Comparison of ENCODE assay signal across 8 cellular contexts in genomic region chr21:36385909-36386642, GRCh38. TPM values are rescaled to one million over a fixed set of nuclear protein-coding genes. Genes with fewer than 3 reads are reported as not detected.
DNase-seq lines count a peak whose midpoint lies in the region; ATAC-seq, FAIRE-seq and TF ChIP-seq lines count a peak whose summit lies in the region.

No MANE protein-coding gene starts in this region.

- TF ChIP-seq CTCF in AG09309 (IDR thresholded peaks at IDR 0.05; ENCODE audit: control insufficient read depth, insufficient read depth, low read depth, low read length, missing control alignments) (no peak), H9 (conservative IDR thresholded peaks at IDR 0.05) (no peak), HepG2 (CRISPR knock-in tag; IDR thresholded peaks at IDR 0.05) (no peak), upper lobe of right lung (IDR thresholded peaks at IDR 0.05) (no peak)

- no peak overlapping the region for H3K56ac ChIP-seq in H9 (ENCODE audit: insufficient read length, low read depth, low read length)

- H2BK120ac ChIP-seq in H9 (ENCODE audit: low read depth, low read length, poor library complexity, severe bottlenecking): no peak overlapping the region

- no peak overlapping the region for H3K14ac ChIP-seq in H9 (ENCODE audit: insufficient read depth, low read length)

- intact Hi-C loops in HepG2 (cut with micrococcal nuclease; ENCODE audit: unreplicated experiment) (loop anchor here (1.0 to 5.0 kb wide), 2 partner anchors 66 to 229 kb away; partner anchors contain the start of genes DOP1B and MORC3), upper lobe of right lung (cut with DNase I) (no loop called here)

- in situ Hi-C loops in HepG2 (cut with HindIII; ENCODE audit: extremely low pct_ligation_motif_present, low pct_unique_long_range_greater_than_20kb): no loop called here

- no peak for FAIRE-seq in HepG2 (lab: Jason Lieb, UNC)

- POLR2A ChIA-PET in HepG2 (lab: Yijun Ruan, JAX): no interaction called here

- H3K27ac ChIP-seq in H9 (ENCODE audit: insufficient read length, low read depth, low read length) (no peak overlapping the region), HepG2 (ENCODE audit: extremely low read length, insufficient read depth, low read length) (peak overlapping the region; percentile 42), upper lobe of right lung (no peak overlapping the region)

- H3K23me2 ChIP-seq in H9 (ENCODE audit: insufficient read length, low read depth, low read length, poor library complexity, severe bottlenecking): peaks cover 4% of the 10 kb centered on the region

- TF ChIP-seq POLR2A in HepG2 (IDR thresholded peaks at IDR 0.05; ENCODE audit: insufficient read depth in 1 of 2, low read depth in 2 of 2, low read length in 2 of 2): no peak

- H2BK12ac ChIP-seq in H9 (ENCODE audit: insufficient read length, low read depth, low read length): no peak overlapping the region

- no peaks in the 10 kb centered on the region for H3K27me3 Mint-ChIP-seq in H9 (ENCODE audit: low read depth)

- BruUV-seq in HepG2 (replicated peaks; lab: Mats Ljungman, UMichigan): TSS peak; percentile 51

- no peaks in the 10 kb centered on the region for H3K79me1 ChIP-seq in H9 (ENCODE audit: insufficient read depth, low read depth, low read length, poor library complexity, severe bottlenecking)

- ATAC-seq in HepG2 (0 out of 3 replicates have a peak, but pooled peaks have one; percentile 2), upper lobe of right lung (no peak)

- peak overlapping the region; percentile 76 to 87 for H3K4me3 Mint-ChIP-seq in H9

- H4K8ac ChIP-seq in H9 (replicated peaks; ENCODE audit: insufficient read length, low read depth, low read length): no peak overlapping the region

- no peak overlapping the region for H2BK20ac ChIP-seq in H9 (ENCODE audit: low read depth, low read length, poor library complexity, severe bottlenecking)

- H3K27me3 ChIP-seq in H9 (ENCODE audit: insufficient read depth, low read length) (no peaks in the 10 kb centered on the region), adipocyte (replicated peaks; ENCODE audit: control insufficient read depth, insufficient read depth, low read length) (no peaks in the 10 kb centered on the region), HepG2 (ENCODE audit: control insufficient read depth in 1 of 2, insufficient read depth in 2 of 2, low read length in 2 of 2) (no peaks in the 10 kb centered on the region), upper lobe of right lung (no peaks in the 10 kb centered on the region)

- TF ChIP-seq EP300 in HepG2 (IDR thresholded peaks at IDR 0.05; ENCODE audit: low read depth in 2 of 2, low read length in 2 of 2) (no peak), HepG2 (CRISPR knock-in tag; IDR thresholded peaks at IDR 0.05; ENCODE audit: borderline replicate concordance) (no peak)

- H3K23ac ChIP-seq in H9 (ENCODE audit: insufficient read length, low read depth, low read length): no peak overlapping the region

- H4K20me1 ChIP-seq in H9 (ENCODE audit: control insufficient read depth, insufficient read depth, insufficient read length) (no peaks in the 10 kb centered on the region), HepG2 (ENCODE audit: insufficient read depth, low read length) (no peaks in the 10 kb centered on the region)

- TF ChIP-seq RAD21 in HepG2 (CRISPR knock-in tag; IDR thresholded peaks at IDR 0.05): no peak

- peak overlapping the region; percentile 37 for H3K9ac ChIP-seq in H9 (ENCODE audit: extremely low read depth, insufficient read length, low read length)
- peak overlapping the region; percentile 40 for H3K9ac ChIP-seq in adipocyte (ENCODE audit: low read length)
- H3K9ac ChIP-seq in HepG2 (ENCODE audit: insufficient read depth, low read depth, low read length): peak overlapping the region; percentile 69

- peaks cover 14 to 22% of the 10 kb centered on the region in 2 experiments for H3K4me1 Mint-ChIP-seq in H9

- H3K9me3 ChIP-seq in H9 (ENCODE audit: control insufficient read depth, low read depth, low read length) (no peaks in the 10 kb centered on the region), adipocyte (ENCODE audit: control insufficient read depth, low read length) (no peaks in the 10 kb centered on the region), HepG2 (ENCODE audit: low read length) (no peaks in the 10 kb centered on the region), upper lobe of right lung (no peaks in the 10 kb centered on the region)

- CTCF ChIA-PET in HepG2 (lab: Yijun Ruan, JAX; ENCODE audit: low intra/inter-chr PET ratio, low total read pairs): no interaction called here

- no peaks in the 10 kb centered on the region for H3K36me3 ChIP-seq in adipocyte (ENCODE audit: control insufficient read depth, insufficient read depth, low read length, severe bottlenecking)
- H3K36me3 ChIP-seq in HepG2 (replicated peaks in 1 of 2; ENCODE audit: control insufficient read depth in 1 of 2, insufficient read depth in 2 of 2, low read length in 2 of 2): peaks cover 0 to 4% of the 10 kb centered on the region in 2 experiments; a peak in 1 of 5 replicates
- no peaks in the 10 kb centered on the region for H3K36me3 ChIP-seq in upper lobe of right lung

- no peak overlapping the region for H2AK5ac ChIP-seq in H9 (ENCODE audit: insufficient read length, low read length)

- H3K4me1 ChIP-seq in H9 (ENCODE audit: insufficient read depth, low read length) (no peaks in the 10 kb centered on the region), adipocyte (ENCODE audit: control insufficient read depth, insufficient read depth, low read length) (peaks cover 5% of the 10 kb centered on the region), HepG2 (ENCODE audit: insufficient read depth, low read length) (peaks cover 47% of the 10 kb centered on the region), upper lobe of right lung (no peaks in the 10 kb centered on the region)

- H4K91ac ChIP-seq in H9 (ENCODE audit: insufficient read length, low read depth, low read length): no peak overlapping the region

- H3K4me2 ChIP-seq in H9 (ENCODE audit: insufficient read depth, insufficient read length, low read length): peak overlapping the region; percentile 75
- peak overlapping the region; percentile 88 for H3K4me2 ChIP-seq in HepG2 (ENCODE audit: low read depth, low read length)

- no peak overlapping the region for H3T11ph ChIP-seq in H9 (ENCODE audit: low read length)

- H3K79me2 ChIP-seq in H9 (ENCODE audit: insufficient read depth, low read length) (no peaks in the 10 kb centered on the region), HepG2 (ENCODE audit: insufficient read depth, low read length) (no peaks in the 10 kb centered on the region)

- no peak overlapping the region for H2BK15ac ChIP-seq in H9 (ENCODE audit: low read depth, low read length)

- no CpG with 5 or more reads among the region's 23 CpGs for WGBS in H9 (ENCODE audit: extremely low coverage, insufficient read length, low lambda C conversion rate)
- 68% methylated on average over 23 of the region's 23 CpGs for WGBS in HepG2 (ENCODE audit: low lambda C conversion rate)

- no peak overlapping the region for H2BK5ac ChIP-seq in H9 (ENCODE audit: insufficient read length, low read length)

- no peak overlapping the region for H3K18ac ChIP-seq in H9 (ENCODE audit: insufficient read length, low read depth, low read length)

- H3K4ac ChIP-seq in H9 (ENCODE audit: low read depth, low read length): no peak overlapping the region

- peaks cover 20 to 34% (median 33%) of the 10 kb centered on the region in 3 experiments for H3K36me3 Mint-ChIP-seq in H9 (ENCODE audit: insufficient read depth in 1 of 3, low read depth in 3 of 3)

- H3K9me3 Mint-ChIP-seq in H9: peaks cover 0 to 1% of the 10 kb centered on the region in 2 experiments; a peak in 1 of 5 replicates

- peak overlapping the region in 1 of 3 experiments; percentile 35; a peak in 2 of 7 replicates for H3K27ac Mint-ChIP-seq in H9

- H4K5ac ChIP-seq in H9 (ENCODE audit: insufficient read length, low read depth, low read length): no peak overlapping the region

- H2AFZ ChIP-seq in H9 (ENCODE audit: low read length) (no peak overlapping the region), HepG2 (ENCODE audit: low read length) (no peak overlapping the region)

- peak overlapping the region; percentile 57 for H3K4me3 ChIP-seq in AG09309 (ENCODE audit: control insufficient read depth, low read depth, low read length)
- H3K4me3 ChIP-seq in adipocyte (ENCODE audit: low read length): peak overlapping the region; percentile 74
- H3K4me3 ChIP-seq in HepG2 (replicated peaks in 1 of 3; ENCODE audit: insufficient read depth in 1 of 3, low read depth in 2 of 3, low read length in 3 of 3): peak overlapping the region; percentile 67 to 82 (median 75)
- H3K4me3 ChIP-seq in upper lobe of right lung: peak overlapping the region; percentile 60

- no peak for DNase-seq in AG09309 (ENCODE audit: low read depth)
- DNase-seq in H9: no peak
- DNase-seq in adipocyte (ENCODE audit: low read depth): peak; percentile 2
- DNase-seq in HepG2 (ENCODE audit: low spot score): no peak
- DNase-seq in upper lobe of right lung: no peak
- no peak for DNase-seq in NCI-H2029 treated with DMSO at 0.1 percent for 48 hours (lab: John Stamatoyannopoulos, UW)
- no peak for DNase-seq in globus pallidus (ENCODE audit: low spot score)
- no peak for DNase-seq in activated CD8-positive, alpha-beta memory T cell treated with anti-CD3 and anti-CD28 coated beads, Interleukin-2, amount 50 U/mL, for 48 hours

RNA-seq across cellular contexts. Expression of gene CHAF1B, which starts 0.9 kb away (rescaled TPM):
- total RNA-seq in H9 (2021): 19.3 and 21.7 TPM in 2 replicates
- 14.1 and 18.5 TPM in 2 replicates for total RNA-seq in HepG2 (2016; rRNA removed; fragmentation: Illumina TruSeq; extraction: Trizol)
- total RNA-seq in HepG2 (2016; cell fraction: cytosol; rRNA removed; fragmentation: Illumina TruSeq; extraction: Trizol; ENCODE audit: low read depth): 3.7 and 3.8 TPM in 2 replicates
- 13.0 and 16.8 TPM in 2 replicates for total RNA-seq in HepG2 (2016; cell fraction: insoluble cytoplasmic fraction; rRNA removed; fragmentation: Illumina TruSeq; extraction: Trizol)
- 5.9 and 7.0 TPM in 2 replicates for total RNA-seq in HepG2 (2016; cell fraction: membrane; rRNA removed; fragmentation: Illumina TruSeq; extraction: Trizol)
- total RNA-seq in HepG2 (2016; cell fraction: nucleus; rRNA removed; fragmentation: Illumina TruSeq; extraction: Trizol): 7.2 and 7.5 TPM in 2 replicates
- polyA plus RNA-seq in HepG2 (2011; rRNA removed): 3.8 and 5.1 TPM in 2 replicates
- polyA plus RNA-seq in HepG2 (2011; cell fraction: cytosol; rRNA removed): 2.9 and 3.2 TPM in 2 replicates
- 2.7 and 2.8 TPM in 2 replicates for polyA plus RNA-seq in HepG2 (2011; cell fraction: nucleus; rRNA removed)
- polyA plus RNA-seq in HepG2 (2012): 2.8 and 5.6 TPM in 2 replicates
- polyA plus RNA-seq in HepG2 (2016; cell fraction: cytosol; fragmentation: Illumina TruSeq; extraction: Trizol; ENCODE audit: low read depth): 2.5 and 2.9 TPM in 2 replicates
- 19.0 and 20.6 TPM in 2 replicates for polyA plus RNA-seq in HepG2 (2016; cell fraction: insoluble cytoplasmic fraction; fragmentation: Illumina TruSeq; extraction: Trizol; ENCODE audit: low read depth)
- polyA plus RNA-seq in HepG2 (2016; cell fraction: membrane; fragmentation: Illumina TruSeq; extraction: Trizol; ENCODE audit: low read depth): 4.3 and 4.9 TPM in 2 replicates
- polyA plus RNA-seq in HepG2 (2016; cell fraction: nucleus; fragmentation: Illumina TruSeq; extraction: Trizol; ENCODE audit: insufficient read depth, low read depth): 11.3 and 12.9 TPM in 2 replicates
- 8.1 and 17.0 TPM in 2 replicates for polyA minus RNA-seq in HepG2 (2011; rRNA and poly(A)+ RNA removed; ENCODE audit: low replicate concordance)
- polyA minus RNA-seq in HepG2 (2011; cell fraction: cytosol; rRNA and poly(A)+ RNA removed): 3.2 and 4.6 TPM in 2 replicates
- 4.7 and 4.8 TPM in 2 replicates for polyA minus RNA-seq in HepG2 (2011; cell fraction: nucleus; rRNA and poly(A)+ RNA removed)
- 0.67 TPM for total RNA-seq in upper lobe of right lung
